ENCODE assay signal across 8 cellular contexts in genomic region chr2:144332356-144333143, GRCh38.
DNase-seq lines count a peak whose midpoint lies in the region; ATAC-seq and TF ChIP-seq lines count a peak whose summit lies in the region.

No MANE protein-coding gene starts in this region.

- H3K4me1 ChIP-seq in HCT116 (ENCODE audit: control insufficient read depth in 1 of 2, insufficient read depth in 2 of 2, low read length in 2 of 2) (peaks cover 8 to 14% of the 10 kb centered on the region in 2 experiments), MM.1S (ENCODE audit: low read length) (0 out of 2 replicates have a peak, but pooled peaks cover 4% of the 10 kb centered on the region), gastroesophageal sphincter (peaks cover 0 to 16% (median 8%) of the 10 kb centered on the region in 3 donors)

- H3K36me3 ChIP-seq in HCT116 (ENCODE audit: control insufficient read depth in 1 of 2, insufficient read depth in 2 of 2, low read length in 2 of 2) = no peaks in the 10 kb centered on the region
- H3K36me3 ChIP-seq in MM.1S (replicated peaks; ENCODE audit: insufficient read depth, low read length) = no peaks in the 10 kb centered on the region
- H3K36me3 ChIP-seq in gastroesophageal sphincter = no peaks in the 10 kb centered on the region

- TF ChIP-seq RAD21 in HCT116 (IDR thresholded peaks at IDR 0.05; ENCODE audit: low read depth) = no peak

- H3K4me2 ChIP-seq in HCT116 (ENCODE audit: low read length) (peak overlapping the region; percentile 90), MM.1S (ENCODE audit: low read depth, low read length) (peak overlapping the region; percentile 97)

- peak overlapping the region; percentile 63 for H2AFZ ChIP-seq in HCT116 (ENCODE audit: low read depth, low read length, poor library complexity, severe bottlenecking)
- H2AFZ ChIP-seq in MM.1S (ENCODE audit: low read length) = peak overlapping the region; percentile 93

- TF ChIP-seq CTCF in HCT116 (IDR thresholded peaks at IDR 0.05 in 2 of 3, conservative IDR thresholded peaks at IDR 0.05 in 1 of 3; ENCODE audit: borderline replicate concordance in 1 of 3, insufficient read depth in 1 of 3, low read depth in 2 of 3, low read length in 2 of 3) = no peak
- no peak for TF ChIP-seq CTCF in MM.1S (IDR thresholded peaks at IDR 0.05; ENCODE audit: low read length)
- no peak for TF ChIP-seq CTCF in gastroesophageal sphincter (IDR thresholded peaks at IDR 0.05)

- POLR2A ChIA-PET in HCT116 (lab: Charles Lee) = no interaction called here

- DNase-seq in GM04503 (ENCODE audit: low read depth) = peak; percentile 21
- DNase-seq in HCT116 (ENCODE audit: low read depth, low spot score) = peak; percentile 66
- DNase-seq in MM.1S = peak; percentile 92
- peak; percentile 80 for DNase-seq in SIG-M5 treated with dmso at 0.1 percent for 504 hours (lab: John Stamatoyannopoulos, UW; ENCODE audit: unreplicated experiment)
- peak; percentile 90 for DNase-seq in activated naive CD4-positive, alpha-beta T cell treated with Interleukin-2 at 50 U/mL for 16 hours
- peak; percentile 32 to 97 (median 85) for DNase-seq in nucleus accumbens (lab: John Stamatoyannopoulos, UW)
- peak; percentile 90 for DNase-seq in superior temporal gyrus (ENCODE audit: extremely low spot score)

- H3K79me2 ChIP-seq in HCT116 (ENCODE audit: insufficient read depth, low read length) (peaks cover 34% of the 10 kb centered on the region), MM.1S (ENCODE audit: low read length) (no peaks in the 10 kb centered on the region)

- H4K20me1 ChIP-seq in HCT116 (ENCODE audit: insufficient read depth) (no peaks in the 10 kb centered on the region), MM.1S (ENCODE audit: insufficient read depth, low read length) (no peaks in the 10 kb centered on the region)

- no peaks in the 10 kb centered on the region for H3K9me3 ChIP-seq in HCT116 (ENCODE audit: control insufficient read depth in 1 of 2, insufficient read depth in 1 of 2, low read depth in 1 of 2, low read length in 2 of 2)
- H3K9me3 ChIP-seq in MM.1S (replicated peaks; ENCODE audit: insufficient read depth, low read length) = no peaks in the 10 kb centered on the region
- H3K9me3 ChIP-seq in gastroesophageal sphincter = no peaks in the 10 kb centered on the region

- TF ChIP-seq EP300 in gastroesophageal sphincter (IDR thresholded peaks at IDR 0.05) = no peak

- H3K27me3 ChIP-seq in HCT116 (ENCODE audit: insufficient read depth, low read length) (no peaks in the 10 kb centered on the region), MM.1S (replicated peaks; ENCODE audit: insufficient read depth, low read length) (no peaks in the 10 kb centered on the region), gastroesophageal sphincter (no peaks in the 10 kb centered on the region)

- CTCF ChIA-PET in HCT116 (lab: Charles Lee) = no interaction called here

- H3K4me3 ChIP-seq in HCT116 (replicated peaks in 1 of 2; ENCODE audit: low read depth in 1 of 2, low read length in 2 of 2) (peak overlapping the region; percentile 28 to 67), MM.1S (ENCODE audit: low read length) (peak overlapping the region; percentile 62), gastroesophageal sphincter (peak overlapping the region; percentile 61 to 68)

- no peaks in the 10 kb centered on the region for H3F3A ChIP-seq in MM.1S (ENCODE audit: insufficient read depth, low read length)

- H3K27ac ChIP-seq in HCT116 (ENCODE audit: low read depth, low read length) = peak overlapping the region; percentile 84; the same call in 1 of the 2 replicates
- peak overlapping the region; percentile 22; the same call in 1 of the 2 replicates for H3K27ac ChIP-seq in MM.1S (ENCODE audit: low read length)
- H3K27ac ChIP-seq in gastroesophageal sphincter = peak overlapping the region; percentile 29 to 94 (median 82)

- intact Hi-C loops in HCT116 (cut with micrococcal nuclease) = no loop called here

- no TSS peak for BruUV-seq in HCT116 (replicated peaks; lab: Mats Ljungman, UMichigan)

- H3K9ac ChIP-seq in HCT116 (ENCODE audit: low read length) (peak overlapping the region; percentile 82), MM.1S (ENCODE audit: low read length) (peak overlapping the region; percentile 62)

- peak; percentile 91 for ATAC-seq in HCT116
- peak; percentile 96 for ATAC-seq in gastroesophageal sphincter

- H3K9me2 ChIP-seq in HCT116 (ENCODE audit: insufficient read depth) = no peaks in the 10 kb centered on the region
- H3K9me2 ChIP-seq in MM.1S (replicated peaks; ENCODE audit: insufficient read depth, low read length) = no peaks in the 10 kb centered on the region

- RAD21 ChIA-PET in HCT116 (lab: Charles Lee; ENCODE audit: low non-redundant PET in 1 of 2, low total read pairs in 2 of 2, uncharacterized antibody in 2 of 2, unreplicated experiment in 2 of 2) = no interaction called here

- TF ChIP-seq POLR2A in HCT116 (IDR thresholded peaks at IDR 0.05; ENCODE audit: borderline replicate concordance, extremely low read depth, insufficient read depth, insufficient read length) = no peak
- TF ChIP-seq POLR2A in gastroesophageal sphincter (IDR thresholded peaks at IDR 0.05) = peak; percentile 26 to 39

- 5% methylated on average over 33 to 36 of the region's 77 CpGs for WGBS in gastroesophageal sphincter (ENCODE audit: low coverage in 1 of 2), 2 donors

TF ChIP-seq in HCT116, 20 proteins besides CTCF, POLR2A, EP300 and RAD21 (continues in another document):
- TF ChIP-seq ZFX (IDR thresholded peaks at IDR 0.05) (no peak; the same call in 1 of the 2 replicates), ATF3 (IDR thresholded peaks at IDR 0.05) (no peak), EGR1 (IDR thresholded peaks at IDR 0.05; ENCODE audit: low read depth) (no peak), SRF (IDR thresholded peaks at IDR 0.05; ENCODE audit: low read depth) (no peak), EZH2 (IDR thresholded peaks at IDR 0.05) (no peak), YY1 (IDR thresholded peaks at IDR 0.05; ENCODE audit: extremely low read depth, insufficient replicate concordance, low read depth, low read length) (no peak), JUND (IDR thresholded peaks at IDR 0.05) (no peak), CBX3 (IDR thresholded peaks at IDR 0.05; ENCODE audit: low read depth) (peak; percentile 63; the same call in 1 of the 2 replicates), EZH2phosphoT487 (IDR thresholded peaks at IDR 0.05; ENCODE audit: borderline replicate concordance) (no peak), ZNF274 (IDR thresholded peaks at IDR 0.05; ENCODE audit: low read depth, low read length) (no peak), CEBPB (IDR thresholded peaks at IDR 0.05; ENCODE audit: low read depth) (no peak), SIN3A (IDR thresholded peaks at IDR 0.05; ENCODE audit: low read depth) (no peak), TCF7L2 (IDR thresholded peaks at IDR 0.05; ENCODE audit: borderline replicate concordance, extremely low read depth, insufficient read depth, insufficient read length) (peak; percentile 9), FOSL1 (IDR thresholded peaks at IDR 0.05; ENCODE audit: low read depth) (peak; percentile 22; the same call in 1 of the 2 replicates), POLR2AphosphoS5 (IDR thresholded peaks at IDR 0.05; ENCODE audit: low read depth, low read length) (peak; percentile 87), SP1 (IDR thresholded peaks at IDR 0.05; ENCODE audit: low read depth) (0 out of 2 replicates have a peak, but pooled peaks have one; percentile 16)
- TF ChIP-seq, protein P1, sequence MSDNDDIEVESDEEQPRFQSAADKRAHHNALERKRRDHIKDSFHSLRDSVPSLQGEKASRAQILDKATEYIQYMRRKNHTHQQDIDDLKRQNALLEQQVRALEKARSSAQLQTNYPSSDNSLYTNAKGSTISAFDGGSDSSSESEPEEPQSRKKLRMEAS (IDR thresholded peaks at IDR 0.05) = peak; percentile 76
- TF ChIP-seq, protein P2, sequence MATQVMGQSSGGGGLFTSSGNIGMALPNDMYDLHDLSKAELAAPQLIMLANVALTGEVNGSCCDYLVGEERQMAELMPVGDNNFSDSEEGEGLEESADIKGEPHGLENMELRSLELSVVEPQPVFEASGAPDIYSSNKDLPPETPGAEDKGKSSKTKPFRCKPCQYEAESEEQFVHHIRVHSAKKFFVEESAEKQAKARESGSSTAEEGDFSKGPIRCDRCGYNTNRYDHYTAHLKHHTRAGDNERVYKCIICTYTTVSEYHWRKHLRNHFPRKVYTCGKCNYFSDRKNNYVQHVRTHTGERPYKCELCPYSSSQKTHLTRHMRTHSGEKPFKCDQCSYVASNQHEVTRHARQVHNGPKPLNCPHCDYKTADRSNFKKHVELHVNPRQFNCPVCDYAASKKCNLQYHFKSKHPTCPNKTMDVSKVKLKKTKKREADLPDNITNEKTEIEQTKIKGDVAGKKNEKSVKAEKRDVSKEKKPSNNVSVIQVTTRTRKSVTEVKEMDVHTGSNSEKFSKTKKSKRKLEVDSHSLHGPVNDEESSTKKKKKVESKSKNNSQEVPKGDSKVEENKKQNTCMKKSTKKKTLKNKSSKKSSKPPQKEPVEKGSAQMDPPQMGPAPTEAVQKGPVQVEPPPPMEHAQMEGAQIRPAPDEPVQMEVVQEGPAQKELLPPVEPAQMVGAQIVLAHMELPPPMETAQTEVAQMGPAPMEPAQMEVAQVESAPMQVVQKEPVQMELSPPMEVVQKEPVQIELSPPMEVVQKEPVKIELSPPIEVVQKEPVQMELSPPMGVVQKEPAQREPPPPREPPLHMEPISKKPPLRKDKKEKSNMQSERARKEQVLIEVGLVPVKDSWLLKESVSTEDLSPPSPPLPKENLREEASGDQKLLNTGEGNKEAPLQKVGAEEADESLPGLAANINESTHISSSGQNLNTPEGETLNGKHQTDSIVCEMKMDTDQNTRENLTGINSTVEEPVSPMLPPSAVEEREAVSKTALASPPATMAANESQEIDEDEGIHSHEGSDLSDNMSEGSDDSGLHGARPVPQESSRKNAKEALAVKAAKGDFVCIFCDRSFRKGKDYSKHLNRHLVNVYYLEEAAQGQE (IDR thresholded peaks at IDR 0.05; ENCODE audit: low read depth) = no peak

Comparison
In these comparisons a context has a peak if more than half of its experiments do, and no peak if none do; other contexts are left out.
1. Peak in every context shown above with its lines: DNase-seq, ATAC-seq, H3K4me3 ChIP-seq and H3K27ac ChIP-seq.
2. DNase-seq: peak in every context shown above with its lines; median percentile 92 in MM.1S; 90 in activated naive CD4-positive, alpha-beta T cell treated with Interleukin-2 at 50 U/mL for 16 hours; 90 in superior temporal gyrus; 85 in nucleus accumbens; 80 in SIG-M5 treated with dmso at 0.1 percent for 504 hours; 66 in HCT116; 21 in GM04503.
3. H3K27ac ChIP-seq: peak in every context shown above with its lines; median percentile 84 in HCT116; 82 in gastroesophageal sphincter; 22 in MM.1S.